In genomic region chr21:21682172-21682571, GRCh38 we compare ENCODE assay signal across 21 cellular contexts.
DNase-seq lines count a peak whose midpoint lies in the region; ATAC-seq, FAIRE-seq and TF ChIP-seq lines count a peak whose summit lies in the region.
"Had no signal": no experiment of that assay in that cellular context is flagged by ENCODE, and none has a peak within 500 bp of the region (broad histone marks: within the 10 kb centered on the region; RNA-seq: fewer than 3 reads in every experiment).

No MANE protein-coding gene starts in this region.

- no peaks in the 10 kb centered on the region for H3K36me3 ChIP-seq in BJ (ENCODE audit: control insufficient read depth, insufficient read depth, low read length)
- H3K36me3 ChIP-seq: SJCRH30 had no signal

- FAIRE-seq in HTR-8/SVneo (lab: Jason Lieb, UNC): no peak
- FAIRE-seq: endothelial cell of umbilical vein had no signal

- ATAC-seq in GM21723 (IDR thresholded peaks at IDR 0.05; ENCODE audit: unreplicated experiment) (no peak), HG03175 (IDR thresholded peaks at IDR 0.05; ENCODE audit: unreplicated experiment) (no peak), GM21786 (IDR thresholded peaks at IDR 0.05; ENCODE audit: unreplicated experiment) (no peak)

- DNase-seq in BJ (ENCODE audit: low read depth): peak; percentile 31
- peak; percentile 9 for DNase-seq in HTR-8/SVneo (ENCODE audit: insufficient read length, low spot score)
- DNase-seq in cardiac fibroblast (ENCODE audit: low read depth in 2 of 2): peak; percentile 13 to 23
- DNase-seq in non-pigmented ciliary epithelial cell (ENCODE audit: low read depth): peak; percentile 59
- DNase-seq in occipital lobe (lab: John Stamatoyannopoulos, UW): no peak
- DNase-seq: activated CD4-positive, alpha-beta memory T cell treated with anti-CD3 and anti-CD28 coated beads, Interleukin-2, amount 10 ng/mL, durations not matched to agents 7 days and 5 days; activated CD4-positive, CD25-positive, alpha-beta regulatory T cell; activated naive CD4-positive, alpha-beta T cell treated with anti-CD3 and anti-CD28 coated beads, Interleukin-2, amount 10 ng/mL, durations not matched to agents 7 days and 5 days; activated T-cell treated with anti-CD3 and anti-CD28 coated beads, Interleukin-2, amount 50 U/mL, for 24 hours; DMS79 treated with DMSO at 0.1 percent for 48 hours; GOT3; NCI-H1417; NCI-H526 treated with DMSO at 0.1 percent for 48 hours; nephron progenitor cell; SJCRH30; stimulated activated CD4-positive, alpha-beta T cell treated with anti-CD3 and anti-CD28 coated beads, Interleukin-15, amount 100 ng/mL, for 24 hours; testis had no signal

- H3K4me3 ChIP-seq in BJ (ENCODE audit: low read depth, low read length): no peak overlapping the region
- no peak overlapping the region for H3K4me3 ChIP-seq in cardiac fibroblast (replicated peaks in 1 of 2; ENCODE audit: low read depth in 2 of 2, low read length in 2 of 2)
- H3K4me3 ChIP-seq: SJCRH30, testis had no signal

- CTCF ChIA-PET in BJ (lab: Yijun Ruan, JAX): no interaction called here

- POLR2A ChIA-PET in BJ (lab: Charles Lee): no interaction called here

- H3K27me3 ChIP-seq in BJ (ENCODE audit: control insufficient read depth, insufficient read depth, low read length): no peaks in the 10 kb centered on the region
- H3K27me3 ChIP-seq: SJCRH30, testis had no signal

- TF ChIP-seq CTCF in BJ (IDR thresholded peaks at IDR 0.05; ENCODE audit: insufficient read depth, low read depth, low read length) (no peak), cardiac fibroblast (IDR thresholded peaks at IDR 0.05; ENCODE audit: low read depth, low read length) (no peak)
